Comparison of ENCODE assay signal across 28 cellular contexts in the genomic region with DNA sequence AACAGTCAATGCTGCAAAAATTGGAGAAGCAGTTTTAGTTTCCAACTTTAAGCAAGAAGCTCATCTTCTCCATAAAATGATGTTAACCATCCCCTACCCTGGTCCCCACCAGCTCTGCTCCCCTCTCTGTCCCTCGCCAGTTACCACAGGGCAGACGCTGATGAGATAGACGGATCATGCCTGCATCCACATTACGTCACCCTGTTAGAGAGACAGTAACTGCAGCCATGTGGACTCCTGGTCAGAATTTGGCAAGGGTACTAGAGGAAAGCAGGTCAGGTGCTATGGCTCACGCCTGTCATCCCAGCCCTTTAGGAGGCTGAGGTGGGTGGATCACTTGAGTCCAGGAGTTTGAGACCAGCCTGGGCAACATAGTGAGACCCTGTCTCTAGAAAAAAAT.
"Had no signal": no experiment of that assay in that cellular context is flagged by ENCODE, and none has a peak within 500 bp of the region (broad histone marks: within the 10 kb centered on the region; RNA-seq: fewer than 3 reads in every experiment).

No MANE protein-coding gene starts in this region.

- H3K4me2 ChIP-seq: neural progenitor cell, smooth muscle cell had no signal

- H3K27me3 ChIP-seq: neural progenitor cell, ovary, spleen, suprapubic skin, testis, tibial artery, transverse colon, upper lobe of right lung, vagina had no signal

- H3K27ac ChIP-seq: neural progenitor cell, ovary, parathyroid adenoma, psoas muscle, skin epidermis, spleen, suprapubic skin, testis, tibial artery, transverse colon, upper lobe of right lung, vagina had no signal

- H3K79me2 ChIP-seq: parathyroid adenoma had no signal

- H3K4me3 ChIP-seq: neural progenitor cell, ovary, psoas muscle, skin epidermis, smooth muscle cell, spleen, suprapubic skin, testis, tibial artery, transverse colon, upper lobe of right lung, vagina had no signal

- H3K4me1 ChIP-seq: neural progenitor cell, parathyroid adenoma, psoas muscle, spleen, suprapubic skin, testis, tibial artery, upper lobe of right lung had no signal

- H2AFZ ChIP-seq: neural progenitor cell, parathyroid adenoma had no signal

- ATAC-seq: naive thymus-derived CD8-positive, alpha-beta T cell; natural killer cell treated with Interleukin-12 subunit alpha and Interleukin-12 subunit beta and Interleukin-15 and Interleukin-18, amount 100 ng/mL, for 72 hours; psoas muscle; right cardiac atrium; sciatic nerve; stimulated activated memory B cell treated with anti-CD40 and anti-IgM and Interleukin-4, amounts not matched to agents 10 μg/mL and 1 μg/mL and 100 μg/mL, for 72 hours; stimulated activated naive CD8-positive, alpha-beta T cell treated with anti-CD3 and anti-CD28 coated beads, Interleukin-15, amount 100 ng/mL, for 72 hours; stimulated activated naive CD8-positive, alpha-beta T cell treated with anti-CD3 and anti-CD28 coated beads, Interleukin-15, Interleukin-2, amounts not matched to agents 100 U/mL and 50 U/mL, for 24 hours; upper lobe of right lung had no signal

- H3K36me3 ChIP-seq: neural progenitor cell, ovary, spleen, suprapubic skin, tibial artery, transverse colon, upper lobe of right lung, vagina had no signal

- DNase-seq: naive thymus-derived CD8-positive, alpha-beta T cell; occipital lobe; ovary; posterior cingulate gyrus; psoas muscle; right cardiac atrium; spleen; stimulated activated CD4-positive, alpha-beta T cell treated with anti-CD3 and anti-CD28 coated beads, Interleukin-12 subunit alpha, Interleukin-12 subunit beta, amount 100 ng/mL, for 4 hours; stimulated activated CD4-positive, alpha-beta T cell treated with anti-CD3 and anti-CD28 coated beads, Interleukin-1b, Interleukin-23, amount 100 ng/mL, for 48 hours; stimulated activated CD4-positive, alpha-beta T cell treated with anti-CD3 and anti-CD28 coated beads, Interleukin-4, amount 100 ng/mL, for 1 hour; stimulated activated CD4-positive, alpha-beta T cell treated with anti-CD3 and anti-CD28 coated beads, Interleukin-4, amount 100 ng/mL, for 4 hours; stimulated activated CD8-positive, alpha-beta memory T cell treated with anti-CD3 and anti-CD28 coated beads, Interleukin-4, amount 100 ng/mL, for 48 hours; stimulated activated naive CD4-positive, alpha-beta T cell; stimulated activated naive CD8-positive, alpha-beta T cell treated with anti-CD3 and anti-CD28 coated beads, Interleukin-15, amount 100 ng/mL, for 72 hours; stimulated activated naive CD8-positive, alpha-beta T cell treated with anti-CD3 and anti-CD28 coated beads, Interleukin-15, Interleukin-2, amounts not matched to agents 100 U/mL and 50 U/mL, for 24 hours; testis; tibial artery; transverse colon; upper lobe of right lung had no signal

- H3K9me3 ChIP-seq: ovary, psoas muscle, spleen, suprapubic skin, testis, tibial artery, transverse colon, upper lobe of right lung, vagina had no signal

- H3K9ac ChIP-seq: neural progenitor cell, parathyroid adenoma had no signal
